ENCODE assay signal across 14 cellular contexts in genomic region chr2:133633851-133634250, GRCh38.
DNase-seq lines count a peak whose midpoint lies in the region; ATAC-seq and TF ChIP-seq lines count a peak whose summit lies in the region.
"Had no signal": no experiment of that assay in that cellular context is flagged by ENCODE, and none has a peak within 500 bp of the region (broad histone marks: within the 10 kb centered on the region; RNA-seq: fewer than 3 reads in every experiment).

No MANE protein-coding gene starts in this region.

- H4K20me1 ChIP-seq in osteoblast (ENCODE audit: insufficient read depth, low read length), result no peaks in the 10 kb centered on the region

- TF ChIP-seq CTCF in foreskin fibroblast (IDR thresholded peaks at IDR 0.05; ENCODE audit: low read depth, low read length), result no peak
- no peak for TF ChIP-seq CTCF in osteoblast (IDR thresholded peaks at IDR 0.05; ENCODE audit: extremely low read depth, low read depth, low read length)
- no peak for TF ChIP-seq CTCF in tibial nerve (IDR thresholded peaks at IDR 0.05)

- H3K9me3 ChIP-seq in osteoblast (ENCODE audit: low read depth, low read length) (no peaks in the 10 kb centered on the region), tibial nerve (no peaks in the 10 kb centered on the region)

- H3K27ac ChIP-seq in osteoblast (ENCODE audit: low read depth, low read length), result peak overlapping the region; percentile 37
- H3K27ac ChIP-seq in tibial nerve, result peak overlapping the region in 2 of 4 donors; percentile 20 to 57

- H3K79me2 ChIP-seq in osteoblast (ENCODE audit: insufficient read depth, low read length), result no peaks in the 10 kb centered on the region

- DNase-seq in AG20443 (ENCODE audit: low spot score), result peak; percentile 70
- peak; percentile 40 to 53 for DNase-seq in foreskin fibroblast
- peak; percentile 50 for DNase-seq in osteoblast (ENCODE audit: insufficient read length, low spot score, missing footprints)
- no peak for DNase-seq in NCI-H2029 treated with DMSO at 0.1 percent for 48 hours (lab: John Stamatoyannopoulos, UW)
- DNase-seq in NK-92 treated with Interleukin-12 subunit alpha and Interleukin-12 subunit beta, amount 100 ng/mL, for 24 hours (lab: John Stamatoyannopoulos, UW), result no peak
- DNase-seq in NCI-H526 (lab: John Stamatoyannopoulos, UW), result no peak
- no peak for DNase-seq in tibial nerve (ENCODE audit: low spot score in 2 of 2)
- DNase-seq: activated naive CD4-positive, alpha-beta T cell treated with Interleukin-2 at 50 U/mL for 16 hours; GF-D8; islet precursor cell; NCI-H1105; NCI-H526 treated with DMSO at 0.1 percent for 48 hours; SHP77 had no signal

- no peak for TF ChIP-seq EP300 in tibial nerve (IDR thresholded peaks at IDR 0.05)

- H3K27me3 ChIP-seq in osteoblast (ENCODE audit: insufficient read depth, low read length) (no peaks in the 10 kb centered on the region), tibial nerve (no peaks in the 10 kb centered on the region)

- TF ChIP-seq POLR2A in tibial nerve (IDR thresholded peaks at IDR 0.05), result no peak

- peak overlapping the region; percentile 61 for H3K4me2 ChIP-seq in osteoblast (ENCODE audit: insufficient read depth, low read length)

- no peak overlapping the region for H2AFZ ChIP-seq in osteoblast (ENCODE audit: low read length)

- H3K4me3 ChIP-seq in foreskin fibroblast (ENCODE audit: low read depth in 1 of 2, low read length in 2 of 2) (peak overlapping the region; percentile 37 to 58), osteoblast (ENCODE audit: insufficient read depth, low read length) (no peak overlapping the region), tibial nerve (peak overlapping the region in 1 of 4 donors; percentile 30)

- no peaks in the 10 kb centered on the region for H3K36me3 ChIP-seq in osteoblast (ENCODE audit: insufficient read depth, low read length)
- no peaks in the 10 kb centered on the region for H3K36me3 ChIP-seq in tibial nerve

- H3K4me1 ChIP-seq in osteoblast (ENCODE audit: insufficient read depth, low read length) (peaks cover 10% of the 10 kb centered on the region), tibial nerve (peaks cover 0 to 18% (median 5%) of the 10 kb centered on the region in 4 donors)

- WGBS in tibial nerve, 2 donors, result 23 to 37% methylated on average over 5 of the region's 5 CpGs

- no peak for ATAC-seq in SK-N-SH treated with all-trans-retinoic acid at 6 μM for 48 hours

TF ChIP-seq in SK-N-SH treated with all-trans-retinoic acid at 6 μM for 48 hours, 23 proteins besides CTCF, POLR2A, EP300 and RAD21:
- TF ChIP-seq POU6F1 (CRISPR knock-in tag; IDR thresholded peaks at IDR 0.05; ENCODE audit: borderline replicate concordance, low read depth) (no peak), CREB5 (CRISPR knock-in tag; IDR thresholded peaks at IDR 0.05; ENCODE audit: low read depth) (peak; percentile 84), ISL1 (CRISPR knock-in tag; IDR thresholded peaks at IDR 0.05) (peak; percentile 91)
TF ChIP-seq in SK-N-SH treated with all-trans-retinoic acid at 6 μM for 48 hours: peak in this region for 2.

Comparison
In these comparisons a context has a peak if more than half of its experiments do, and no peak if none do; other contexts are left out.
1. DNase-seq: peak in AG20443 (single experiment), foreskin fibroblast (2 of 2) and osteoblast (single experiment); none in NCI-H2029 treated with DMSO at 0.1 percent for 48 hours (single experiment), NK-92 treated with Interleukin-12 subunit alpha and Interleukin-12 subunit beta, amount 100 ng/mL, for 24 hours (single experiment), NCI-H526 (0 of 2) and tibial nerve (0 of 2).